15 cellular contexts compared by ENCODE assay signal in the genomic region with DNA sequence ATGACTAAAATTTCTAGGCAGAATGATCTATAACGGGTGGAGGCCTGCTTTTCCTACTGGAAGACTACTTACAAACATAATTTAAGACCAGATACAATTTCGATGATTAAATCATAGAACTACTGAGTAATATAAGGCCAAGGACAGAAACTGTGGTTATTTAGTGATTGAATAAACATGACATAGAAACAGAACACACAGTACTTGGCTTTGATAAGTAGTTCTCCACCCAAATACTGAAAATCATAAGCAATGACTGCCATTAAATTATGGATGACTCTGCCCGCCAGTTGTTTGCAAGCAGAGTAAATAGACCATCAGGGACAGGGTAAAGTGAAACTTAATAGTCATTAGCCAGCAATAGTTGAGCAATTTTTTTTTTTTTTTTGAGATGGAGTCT. TPM values are rescaled to one million over a fixed set of nuclear protein-coding genes. Genes with fewer than 3 reads are reported as not detected.
DNase-seq lines count a peak whose midpoint lies in the region; ATAC-seq and TF ChIP-seq lines count a peak whose summit lies in the region.
"Had no signal": no experiment of that assay in that cellular context is flagged by ENCODE, and none has a peak within 500 bp of the region (broad histone marks: within the 10 kb centered on the region; RNA-seq: fewer than 3 reads in every experiment).

No MANE protein-coding gene starts in this region.

- H3K4me3 ChIP-seq in AG10803 (ENCODE audit: low read length): no peak overlapping the region
- no peak overlapping the region for H3K4me3 ChIP-seq in prostate gland
- H3K4me3 ChIP-seq: SJSA1, vagina had no signal

- TF ChIP-seq POLR2A in prostate gland (IDR thresholded peaks at IDR 0.05): no peak

- no peaks in the 10 kb centered on the region for H3K27me3 ChIP-seq in prostate gland (replicated peaks; ENCODE audit: insufficient read depth)
- H3K27me3 ChIP-seq: SJSA1, vagina had no signal

- TF ChIP-seq CTCF in AG10803 (conservative IDR thresholded peaks at IDR 0.05; ENCODE audit: low read length): no peak
- TF ChIP-seq CTCF in prostate gland (IDR thresholded peaks at IDR 0.05): no peak

- ATAC-seq in HG02973 (IDR thresholded peaks at IDR 0.05; ENCODE audit: unreplicated experiment) (peak; percentile 48), HG03025 (IDR thresholded peaks at IDR 0.05; ENCODE audit: low FRiP score, unreplicated experiment) (no peak)
- ATAC-seq: activated CD8-positive, alpha-beta T cell treated with anti-CD3 and anti-CD28 coated beads, Interleukin-2, amount 10 ng/mL, durations not matched to agents 7 days and 5 days had no signal

- no peaks in the 10 kb centered on the region for H3K36me3 ChIP-seq in prostate gland
- H3K36me3 ChIP-seq: SJSA1, vagina had no signal

- H3K4me1 ChIP-seq in prostate gland (replicated peaks): no peaks in the 10 kb centered on the region
- H3K4me1 ChIP-seq: SJSA1, vagina had no signal

- H3K9me3 ChIP-seq in prostate gland: no peaks in the 10 kb centered on the region
- H3K9me3 ChIP-seq: SJSA1, vagina had no signal

- intact Hi-C loops in prostate gland (cut with DNase I): no loop called here

- peak overlapping the region; percentile 41 to 52 for H3K27ac ChIP-seq in prostate gland
- H3K27ac ChIP-seq: KMS-11, SJSA1, vagina had no signal

- WGBS in prostate gland: 43% methylated on average over 3 of the region's 3 CpGs

- DNase-seq in AG10803 (ENCODE audit: low read depth) (peak; percentile 10), fibroblast of peridontal ligament (ENCODE audit: extremely low read depth) (peak; percentile 51), prostate gland (ENCODE audit: low spot score) (peak; percentile 34), NCI-H510A (lab: John Stamatoyannopoulos, UW) (no peak), LoVo (ENCODE audit: low spot score) (no peak)
- no peak for DNase-seq in stimulated activated CD4-positive, alpha-beta T cell treated with anti-CD3 and anti-CD28 coated beads, Interleukin-4, amount 100 ng/mL, for 24 hours
- DNase-seq: activated CD8-positive, alpha-beta T cell treated with anti-CD3 and anti-CD28 coated beads, Interleukin-2, amount 10 ng/mL, durations not matched to agents 7 days and 5 days; DMS153; hippocampal formation; NCI-H2029 had no signal

RNA-seq across cellular contexts. Expression of gene SMIM14, which starts 17.2 kb away (rescaled TPM):
- total RNA-seq in prostate gland: 100 to 1,000 TPM in 1 of 2 donors, 10 to 100 TPM in 1; 36.1 to 101 TPM

RNA-seq across cellular contexts. Expression of gene UBE2K, which starts 42.1 kb away (rescaled TPM):
- total RNA-seq in prostate gland: 10 to 100 TPM; 25.6 to 30.3 TPM

Comparison
In these comparisons a context has a peak if more than half of its experiments do, and no peak if none do; other contexts are left out.
1. DNase-seq: peak in AG10803 (single experiment), fibroblast of peridontal ligament (single experiment) and prostate gland (single experiment); none in stimulated activated CD4-positive, alpha-beta T cell treated with anti-CD3 and anti-CD28 coated beads, Interleukin-4, amount 100 ng/mL, for 24 hours (single experiment), NCI-H510A (single experiment) and LoVo (single experiment).